29 cellular contexts compared by ENCODE assay signal in genomic region chr7:42274052-42274451, GRCh38. TPM values are rescaled to one million over a fixed set of nuclear protein-coding genes. Genes with fewer than 3 reads are reported as not detected.
DNase-seq lines count a peak whose midpoint lies in the region; ATAC-seq and TF ChIP-seq lines count a peak whose summit lies in the region.
"Had no signal": no experiment of that assay in that cellular context is flagged by ENCODE, and none has a peak within 500 bp of the region (broad histone marks: within the 10 kb centered on the region; RNA-seq: fewer than 3 reads in every experiment).

No MANE protein-coding gene starts in this region.

- H3K36me3 ChIP-seq in GM23248 (ENCODE audit: low read depth): no peaks in the 10 kb centered on the region
- H3K36me3 ChIP-seq in hepatocyte (replicated peaks; ENCODE audit: insufficient read depth, low read depth): no peaks in the 10 kb centered on the region
- H3K36me3 ChIP-seq: esophagus squamous epithelium, lower lobe of right lung, neural progenitor cell, vagina had no signal

- H3K9me3 ChIP-seq in GM23248 (ENCODE audit: low read depth) (no peaks in the 10 kb centered on the region), hepatocyte (ENCODE audit: low read depth) (no peaks in the 10 kb centered on the region)
- H3K9me3 ChIP-seq: esophagus squamous epithelium, lower lobe of right lung, psoas muscle, testis, vagina had no signal

- H3K4me3 ChIP-seq in GM23248 (no peak overlapping the region), hepatocyte (no peak overlapping the region)
- H3K4me3 ChIP-seq: esophagus squamous epithelium, lower lobe of right lung, neural progenitor cell, psoas muscle, testis, vagina had no signal

- CTCF ChIA-PET in RWPE1 (lab: Yijun Ruan, JAX): interaction anchor here (0.6 kb wide), 1 partner anchor 326 kb away, joined by 4 read pairs; no protein-coding TSS in a partner anchor

- H2AFZ ChIP-seq in GM23248 (no peak overlapping the region), hepatocyte (no peak overlapping the region)
- H2AFZ ChIP-seq: neural progenitor cell had no signal

- H3F3A ChIP-seq in GM23248 (ENCODE audit: insufficient read depth): peaks cover 15% of the 10 kb centered on the region

- POLR2A ChIA-PET in RWPE1 (lab: Yijun Ruan, JAX; ENCODE audit: low non-redundant PET): no interaction called here

- 68 to 69% methylated on average over 5 of the region's 5 CpGs for WGBS in GM23248 (ENCODE audit: low coverage in 1 of 2, low lambda C conversion rate in 2 of 2, missing lambda C conversion rate in 2 of 2), 2 experiments
- 89% methylated on average over 5 of the region's 5 CpGs for WGBS in hepatocyte (ENCODE audit: low lambda C conversion rate, missing lambda C conversion rate)

- H3K79me2 ChIP-seq in GM23248 (ENCODE audit: insufficient read depth) (no peaks in the 10 kb centered on the region), hepatocyte (no peaks in the 10 kb centered on the region)

- no peak for TF ChIP-seq CTCF in RWPE1 (conservative IDR thresholded peaks at IDR 0.05; ENCODE audit: low read depth)
- TF ChIP-seq CTCF in hepatocyte (IDR thresholded peaks at IDR 0.05; ENCODE audit: poor library complexity): no peak

- no peak overlapping the region for H3K4me2 ChIP-seq in GM23248 (ENCODE audit: unreplicated experiment)
- H3K4me2 ChIP-seq in hepatocyte: no peak overlapping the region
- H3K4me2 ChIP-seq: neural progenitor cell had no signal

- H4K20me1 ChIP-seq in GM23248 (ENCODE audit: insufficient read depth) (no peaks in the 10 kb centered on the region), hepatocyte (ENCODE audit: insufficient read depth, poor library complexity, severe bottlenecking) (no peaks in the 10 kb centered on the region)

- DNase-seq in GM23248 (peak; percentile 64), RWPE1 (ENCODE audit: low spot score) (peak; percentile 62), fibroblast of gingiva (ENCODE audit: low read depth) (peak; percentile 77), non-pigmented ciliary epithelial cell (ENCODE audit: low read depth) (peak; percentile 50), hepatocyte (ENCODE audit: low spot score) (no peak)
- DNase-seq in activated T-cell treated with anti-CD3 and anti-CD28 coated beads, Interleukin-2, amount 50 U/mL, for 48 hours: no peak
- DNase-seq: activated CD4-positive, alpha-beta T cell treated with anti-CD3 and anti-CD28 coated beads for 36 hours; activated naive CD4-positive, alpha-beta T cell treated with anti-CD3 and anti-CD28 coated beads, Interleukin-2, amount 50 U/mL, for 16 hours; aorta; CD8-positive, alpha-beta T cell; DMS153; effector memory CD4-positive, alpha-beta T cell; esophagus squamous epithelium; GDM1; Karpas-422; lower lobe of right lung; NCI-H1105; NCI-H2029; NCI-H82; psoas muscle; SIG-M5; stimulated activated CD4-positive, alpha-beta T cell treated with anti-CD3 and anti-CD28 coated beads, Interleukin-1b, Interleukin-23, amount 100 ng/mL, for 48 hours; T-cell; testis had no signal

- H3K9me2 ChIP-seq in GM23248 (ENCODE audit: insufficient read depth) (no peaks in the 10 kb centered on the region), hepatocyte (replicated peaks; ENCODE audit: insufficient read depth) (no peaks in the 10 kb centered on the region)

- ATAC-seq in GM18520 (IDR thresholded peaks at IDR 0.05; ENCODE audit: unreplicated experiment) (no peak), HG03097 (IDR thresholded peaks at IDR 0.05; ENCODE audit: low FRiP score, unreplicated experiment) (no peak)
- ATAC-seq: activated CD4-positive, alpha-beta T cell treated with anti-CD3 and anti-CD28 coated beads for 36 hours; CD8-positive, alpha-beta T cell; HCT116; lower lobe of right lung; psoas muscle; T-cell had no signal

- H3K27me3 ChIP-seq in GM23248 (replicated peaks; ENCODE audit: insufficient read depth) (no peaks in the 10 kb centered on the region), hepatocyte (peaks cover 42% of the 10 kb centered on the region)
- H3K27me3 ChIP-seq: esophagus squamous epithelium, neural progenitor cell, testis, vagina had no signal

- H3K9ac ChIP-seq in GM23248: no peak overlapping the region
- H3K9ac ChIP-seq: neural progenitor cell had no signal

- in situ Hi-C loops in GM23248 (cut with MboI): no loop called here

- H3K4me1 ChIP-seq in GM23248 (ENCODE audit: insufficient read depth) (peaks cover 7% of the 10 kb centered on the region; the same call in 1 of the 2 replicates), hepatocyte (ENCODE audit: insufficient read depth) (no peaks in the 10 kb centered on the region)
- H3K4me1 ChIP-seq: lower lobe of right lung, psoas muscle, testis, vagina had no signal

- H3K27ac ChIP-seq in GM23248 (no peak overlapping the region), RWPE1 (no peak overlapping the region), hepatocyte (no peak overlapping the region)
- H3K27ac ChIP-seq: esophagus squamous epithelium, lower lobe of right lung, neural progenitor cell, psoas muscle, testis, vagina had no signal

RNA-seq across cellular contexts. Expression of gene GLI3, which starts 37.0 kb away (rescaled TPM):
- total RNA-seq in GM23248 (2014; rRNA removed; shearing (Covaris generic)): 2.0 and 4.0 TPM in 2 replicates
- 3.7 and 5.2 TPM in 2 replicates for polyA plus RNA-seq in GM23248 (2016; fragmentation: Nextera tagmentation; extraction: Ambion mirVana)
- total RNA-seq in hepatocyte: 3.6 and 5.5 TPM in 2 replicates
- polyA plus RNA-seq in hepatocyte: 20.0 and 25.2 TPM in 2 replicates

Comparison
In these comparisons a context has a peak if more than half of its experiments do, and no peak if none do; other contexts are left out.
1. DNase-seq: peak in GM23248 (single experiment), RWPE1 (single experiment), fibroblast of gingiva (single experiment) and non-pigmented ciliary epithelial cell (single experiment); none in activated T-cell treated with anti-CD3 and anti-CD28 coated beads, Interleukin-2, amount 50 U/mL, for 48 hours (0 of 2) and hepatocyte (single experiment).